In the genomic region with DNA sequence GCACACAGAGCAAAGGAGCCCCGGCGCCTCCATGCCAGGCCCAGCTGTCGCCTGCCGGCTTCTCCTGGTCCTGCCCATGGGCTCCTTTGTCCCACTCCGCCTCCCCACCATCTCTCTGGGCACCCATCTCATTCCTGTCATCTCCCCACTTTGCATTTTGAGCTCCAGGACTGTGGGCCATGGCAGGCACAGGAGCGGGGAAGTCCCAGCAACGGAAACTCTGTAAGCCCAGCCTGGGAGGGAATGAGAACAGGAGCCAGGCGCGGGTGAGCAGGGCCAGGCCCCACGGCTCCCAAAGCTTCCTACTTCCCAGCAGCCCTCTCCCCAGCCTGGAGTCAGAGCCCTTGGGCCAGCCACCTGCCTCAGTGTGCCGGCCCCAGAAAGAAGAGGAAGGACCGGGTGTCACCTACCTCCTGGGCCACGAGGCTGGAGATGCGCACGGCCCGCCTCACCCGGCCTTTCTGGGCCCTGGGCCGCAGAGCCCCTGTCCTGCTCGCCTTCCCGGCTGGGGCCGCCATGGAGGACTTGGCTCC, we compare ENCODE assay signal across 17 cellular contexts. TPM values are rescaled to one million over a fixed set of nuclear protein-coding genes. Genes with fewer than 3 reads are reported as not detected.
DNase-seq lines count a peak whose midpoint lies in the region; ATAC-seq, FAIRE-seq and TF ChIP-seq lines count a peak whose summit lies in the region.
"Had no signal": no experiment of that assay in that cellular context is flagged by ENCODE, and none has a peak within 500 bp of the region (broad histone marks: within the 10 kb centered on the region; RNA-seq: fewer than 3 reads in every experiment).

No MANE protein-coding gene starts in this region.

- no peak for TF ChIP-seq CTCF in heart left ventricle (IDR thresholded peaks at IDR 0.05)
- no peak for TF ChIP-seq CTCF in pancreas (IDR thresholded peaks at IDR 0.05)
- no peak for TF ChIP-seq CTCF in type B pancreatic cell (conservative IDR thresholded peaks at IDR 0.05)

- intact Hi-C loops in heart left ventricle (cut with DNase I) (loop anchor here in 4 of 10 donors (5.0 to 10.0 kb wide), 2 partner anchors 50 to 53 kb away; no protein-coding TSS in a partner anchor), pancreas (cut with DNase I) (no loop called here)
- intact Hi-C loops in activated CD4-positive, alpha-beta memory T cell treated with anti-CD3 and anti-CD28 coated beads for 36 hours (cut with micrococcal nuclease) = no loop called here

- DNase-seq in heart left ventricle (peak in 2 of 5 donors; percentile 28 to 60), pancreas (no peak), type B pancreatic cell (ENCODE audit: extremely low spot score, unreplicated experiment) (no peak), hypothalamus (lab: John Stamatoyannopoulos, UW) (no peak)
- DNase-seq in activated CD4-positive, alpha-beta memory T cell treated with anti-CD3 and anti-CD28 coated beads for 36 hours = no peak
- DNase-seq: activated CD4-positive, alpha-beta T cell treated with anti-CD3 and anti-CD28 coated beads, Interleukin-2, amount 10 ng/mL, durations not matched to agents 24 days and 14 days; DMS79 treated with DMSO at 0.1 percent for 48 hours; effector CD4-positive, alpha-beta T cell; NCI-H1105; stimulated activated naive B cell treated with anti-CD40 and anti-IgM and Interleukin-4, amounts not matched to agents 10 μg/mL and 1 μg/mL and 100 μg/mL, for 72 hours had no signal

- H3K27me3 ChIP-seq in heart left ventricle (peaks cover 0 to 42% (median 5%) of the 10 kb centered on the region in 9 donors), pancreas (no peaks in the 10 kb centered on the region)

- H3K27me3 Mint-ChIP-seq in type B pancreatic cell = peaks cover 12% of the 10 kb centered on the region
- H3K27me3 Mint-ChIP-seq in activated CD4-positive, alpha-beta memory T cell treated with anti-CD3 and anti-CD28 coated beads for 36 hours = peaks cover 25% of the 10 kb centered on the region

- peak; percentile 29 for ATAC-seq in SK-N-SH treated with all-trans-retinoic acid at 6 μM for 48 hours
- peak in 1 of 4 donors; percentile 0 for ATAC-seq in heart left ventricle
- ATAC-seq in pancreas = peak in 3 of 4 donors; percentile 15 to 23 (median 20)
- no peak for ATAC-seq in GM18505 (IDR thresholded peaks at IDR 0.05; ENCODE audit: unreplicated experiment)
- ATAC-seq: left lobe of liver; stimulated activated naive B cell treated with anti-CD40 and anti-IgM and Interleukin-4, amounts not matched to agents 10 μg/mL and 1 μg/mL and 100 μg/mL, for 72 hours had no signal

- H3K27ac ChIP-seq in heart left ventricle (peak overlapping the region in 11 of 12 donors; percentile 58 to 92 (median 80)), pancreas (peak overlapping the region in 1 of 4 donors; percentile 5)
- H3K27ac ChIP-seq: BLaER1 treated with 17β-estradiol and CSF1 and Interleukin-3, amounts not matched to agents 10 nM and 100 nM; KMS-11; SJSA1 had no signal

- H3K9me3 ChIP-seq in heart left ventricle (no peaks in the 10 kb centered on the region), pancreas (no peaks in the 10 kb centered on the region)
- H3K9me3 ChIP-seq: BLaER1 treated with 17β-estradiol and CSF1 and Interleukin-3, amounts not matched to agents 10 nM and 100 nM; SJSA1 had no signal

- H3K9me3 Mint-ChIP-seq in type B pancreatic cell = no peaks in the 10 kb centered on the region
- no peaks in the 10 kb centered on the region for H3K9me3 Mint-ChIP-seq in activated CD4-positive, alpha-beta memory T cell treated with anti-CD3 and anti-CD28 coated beads for 36 hours
- H3K9me3 Mint-ChIP-seq: activated CD4-positive, alpha-beta T cell treated with anti-CD3 and anti-CD28 coated beads, Interleukin-2, amount 10 ng/mL, durations not matched to agents 24 days and 14 days; activated naive CD4-positive, alpha-beta T cell treated with anti-CD3 and anti-CD28 coated beads, Interleukin-2, amount 50 U/mL, for 24 hours; stimulated activated naive B cell treated with anti-CD40 and anti-IgM and Interleukin-4, amounts not matched to agents 10 μg/mL and 1 μg/mL and 100 μg/mL, for 72 hours had no signal

- H3K36me3 ChIP-seq in heart left ventricle (peaks cover 0 to 11% (median 0%) of the 10 kb centered on the region in 9 donors), pancreas (no peaks in the 10 kb centered on the region)
- H3K36me3 ChIP-seq: BLaER1 treated with 17β-estradiol and CSF1 and Interleukin-3, amounts not matched to agents 10 nM and 100 nM; SJSA1 had no signal

- FAIRE-seq in pancreas (lab: Jason Lieb, UNC) = no peak

- H3K4me1 Mint-ChIP-seq in type B pancreatic cell (ENCODE audit: unreplicated experiment) = peaks cover 9% of the 10 kb centered on the region
- H3K4me1 Mint-ChIP-seq in activated CD4-positive, alpha-beta memory T cell treated with anti-CD3 and anti-CD28 coated beads for 36 hours (ENCODE audit: low read depth) = peaks cover 8% of the 10 kb centered on the region

- CTCF ChIA-PET in activated CD4-positive, alpha-beta memory T cell treated with anti-CD3 and anti-CD28 coated beads for 36 hours (lab: Charles Lee) = no interaction called here

- TF ChIP-seq POLR2A in heart left ventricle (IDR thresholded peaks at IDR 0.05) = no peak
- no peak for TF ChIP-seq POLR2A in GM18505 (IDR thresholded peaks at IDR 0.05; ENCODE audit: borderline replicate concordance, extremely low read depth, insufficient read depth, insufficient read length)

- peak overlapping the region; percentile 59 for H3K4me3 Mint-ChIP-seq in type B pancreatic cell
- no peak overlapping the region for H3K4me3 Mint-ChIP-seq in activated CD4-positive, alpha-beta memory T cell treated with anti-CD3 and anti-CD28 coated beads for 36 hours
- H3K4me3 Mint-ChIP-seq: activated CD4-positive, alpha-beta T cell treated with anti-CD3 and anti-CD28 coated beads, Interleukin-2, amount 10 ng/mL, durations not matched to agents 24 days and 14 days; activated naive CD4-positive, alpha-beta T cell treated with anti-CD3 and anti-CD28 coated beads, Interleukin-2, amount 50 U/mL, for 24 hours; stimulated activated naive B cell treated with anti-CD40 and anti-IgM and Interleukin-4, amounts not matched to agents 10 μg/mL and 1 μg/mL and 100 μg/mL, for 72 hours had no signal

- H3K36me3 Mint-ChIP-seq in type B pancreatic cell = no peaks in the 10 kb centered on the region
- H3K36me3 Mint-ChIP-seq in activated CD4-positive, alpha-beta memory T cell treated with anti-CD3 and anti-CD28 coated beads for 36 hours = peaks cover 2% of the 10 kb centered on the region
- H3K36me3 Mint-ChIP-seq: stimulated activated naive B cell treated with anti-CD40 and anti-IgM and Interleukin-4, amounts not matched to agents 10 μg/mL and 1 μg/mL and 100 μg/mL, for 72 hours had no signal

- no peak overlapping the region for H3K27ac Mint-ChIP-seq in type B pancreatic cell
- H3K27ac Mint-ChIP-seq in activated CD4-positive, alpha-beta memory T cell treated with anti-CD3 and anti-CD28 coated beads for 36 hours = no peak overlapping the region
- H3K27ac Mint-ChIP-seq: activated CD4-positive, alpha-beta T cell treated with anti-CD3 and anti-CD28 coated beads, Interleukin-2, amount 10 ng/mL, durations not matched to agents 24 days and 14 days; activated naive CD4-positive, alpha-beta T cell treated with anti-CD3 and anti-CD28 coated beads, Interleukin-2, amount 50 U/mL, for 24 hours; stimulated activated naive B cell treated with anti-CD40 and anti-IgM and Interleukin-4, amounts not matched to agents 10 μg/mL and 1 μg/mL and 100 μg/mL, for 72 hours had no signal

- POLR2A ChIA-PET in activated CD4-positive, alpha-beta memory T cell treated with anti-CD3 and anti-CD28 coated beads for 36 hours (lab: Charles Lee) = no interaction called here

- peak overlapping the region in 3 of 12 donors; percentile 1 to 17 (median 7) for H3K4me3 ChIP-seq in heart left ventricle
- H3K4me3 ChIP-seq in pancreas = peak overlapping the region in 2 of 4 donors; percentile 11 to 18
- H3K4me3 ChIP-seq: BLaER1 treated with 17β-estradiol and CSF1 and Interleukin-3, amounts not matched to agents 10 nM and 100 nM; SJSA1 had no signal

- WGBS in heart left ventricle, 4 donors = 52 to 58% (median 57%) methylated on average over 14 to 21 of the region's 21 CpGs
- WGBS in pancreas, 2 donors = 69 to 72% methylated on average over 19 to 21 of the region's 21 CpGs

- H3K4me1 ChIP-seq in heart left ventricle = peaks cover 0 to 76% (median 23%) of the 10 kb centered on the region in 12 donors
- H3K4me1 ChIP-seq in pancreas = no peaks in the 10 kb centered on the region
- H3K4me1 ChIP-seq: SJSA1 had no signal

TF ChIP-seq in SK-N-SH treated with all-trans-retinoic acid at 6 μM for 48 hours, 23 proteins besides CTCF, POLR2A, EP300 and RAD21:
- TF ChIP-seq ZFP3 (CRISPR knock-in tag; IDR thresholded peaks at IDR 0.05) (0 out of 2 replicates have a peak, but pooled peaks have one; percentile 30), ZC3H10 (CRISPR knock-in tag; IDR thresholded peaks at IDR 0.05) (no peak), ZNF70 (CRISPR knock-in tag; IDR thresholded peaks at IDR 0.05) (0 out of 2 replicates have a peak, but pooled peaks have one; percentile 15), RARB (CRISPR knock-in tag; IDR thresholded peaks at IDR 0.05) (no peak)

RNA-seq across cellular contexts. Expression of a gene that starts 23.1 kb away (rescaled TPM):
- total RNA-seq in heart left ventricle (100 to 1,000 TPM in 5 of 9 donors, 10 to 100 TPM in 4; 58.1 to 185 (median 104) TPM), pancreas (1 to 10 TPM; 1.4 to 4.4 (median 3.0) TPM), type B pancreatic cell (ENCODE audit: low replicate concordance) (8.0 and 10.0 TPM in 2 replicates)
- polyA plus RNA-seq in heart left ventricle (100 to 1,000 TPM in 1 of 2 donors, 10 to 100 TPM in 1; 59.8 to 154 TPM), pancreas (10 to 100 TPM in 1 of 2 donors, 1 to 10 TPM in 1; 7.4 to 27.9 TPM)
- under 1 TPM; 0.34 to 0.45 TPM for total RNA-seq in activated CD4-positive, alpha-beta memory T cell treated with anti-CD3 and anti-CD28 coated beads for 36 hours
- total RNA-seq: SJSA1 had no signal

RNA-seq across cellular contexts. Expression of a gene that starts 35.8 kb away (rescaled TPM):
- total RNA-seq in heart left ventricle (10 to 100 TPM in 7 of 9 donors, 1 to 10 TPM in 2; 9.4 to 49.4 (median 17.3) TPM), pancreas (1 to 10 TPM; 1.0 to 5.1 (median 3.1) TPM), type B pancreatic cell (ENCODE audit: low replicate concordance) (0.21 and 1.7 TPM in 2 replicates)
- polyA plus RNA-seq in heart left ventricle (10 to 100 TPM in 1 of 2 donors, 1 to 10 TPM in 1; 8.9 to 20.5 TPM), pancreas (10 to 100 TPM in 1 of 2 donors, 1 to 10 TPM in 1; 6.0 to 12.5 TPM)
- total RNA-seq in activated CD4-positive, alpha-beta memory T cell treated with anti-CD3 and anti-CD28 coated beads for 36 hours = 10 to 100 TPM; 10.4 to 13.2 TPM
- total RNA-seq: SJSA1 had no signal
